8 cellular contexts compared by ENCODE assay signal in the genomic region with DNA sequence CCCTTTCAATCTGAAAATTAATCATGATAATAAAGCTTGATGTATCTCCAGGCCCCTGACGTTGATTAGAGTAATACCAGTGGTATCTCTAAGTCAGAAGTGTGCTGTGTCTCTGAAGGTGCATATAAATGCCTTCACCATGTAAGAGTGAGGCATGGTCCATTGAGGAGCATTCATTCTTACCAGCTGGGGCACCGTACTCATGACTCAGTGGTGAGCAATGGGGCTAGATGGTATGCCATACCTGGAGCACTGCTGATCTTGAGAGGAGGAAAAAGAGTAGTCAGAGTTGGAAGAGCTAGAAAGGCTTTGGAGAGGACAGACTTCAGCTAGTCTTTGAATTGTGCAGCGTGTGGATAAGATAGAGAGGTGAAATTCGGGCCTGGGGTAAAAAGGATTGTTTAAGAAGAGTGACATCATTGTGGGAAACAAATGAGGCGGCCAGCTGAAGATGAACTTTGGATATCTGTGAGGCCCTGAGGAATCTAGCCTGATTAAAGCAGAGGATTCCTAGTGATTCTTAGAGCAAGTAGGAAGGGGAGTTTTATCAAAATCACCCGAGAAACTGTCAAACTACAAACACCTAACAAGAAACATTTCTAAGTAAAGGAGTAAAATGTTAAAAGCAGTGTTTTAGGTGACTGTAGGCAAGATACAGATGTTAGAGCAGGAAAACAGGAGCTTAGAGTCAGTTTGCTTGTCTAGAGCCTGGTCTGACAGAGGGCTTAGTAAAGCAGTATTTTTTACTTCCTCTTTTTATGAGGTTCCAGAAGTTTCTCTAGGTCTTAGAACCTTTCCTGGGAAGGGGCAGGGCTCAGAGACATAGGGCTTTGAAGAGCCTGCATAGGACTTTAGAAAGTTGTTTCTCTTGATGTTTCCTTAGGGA. TPM values are rescaled to one million over a fixed set of nuclear protein-coding genes. Genes with fewer than 3 reads are reported as not detected.
DNase-seq lines count a peak whose midpoint lies in the region; ATAC-seq and TF ChIP-seq lines count a peak whose summit lies in the region.

No MANE protein-coding gene starts in this region.

- ATAC-seq in HG02973 (IDR thresholded peaks at IDR 0.05; ENCODE audit: unreplicated experiment) = peak; percentile 55
- ATAC-seq in activated B cell treated with CpG ODN at 0.5 μM for 24 hours (ENCODE audit: low read depth) = peak; percentile 72
- ATAC-seq in GM21529 (IDR thresholded peaks at IDR 0.05; ENCODE audit: unreplicated experiment) = no peak
- ATAC-seq in HG03139 (IDR thresholded peaks at IDR 0.05; ENCODE audit: unreplicated experiment) = no peak

- DNase-seq in Calu3 (peak; percentile 36), activated B cell treated with CpG ODN at 0.5 μM for 24 hours (no peak), medulla oblongata (ENCODE audit: extremely low spot score) (peak; percentile 40), NCI-H187 (lab: John Stamatoyannopoulos, UW) (no peak), DMS114 treated with DMSO at 0.1 percent for 48 hours (lab: John Stamatoyannopoulos, UW; ENCODE audit: unreplicated experiment) (no peak)

- intact Hi-C loops in Calu3 (cut with micrococcal nuclease; ENCODE audit: unreplicated experiment) (no loop called here), activated B cell treated with CpG ODN at 0.5 μM for 24 hours (cut with micrococcal nuclease) (loop anchor here (1.0 kb wide), 2 partner anchors 9 to 13 kb away; no protein-coding TSS in a partner anchor)

- peak overlapping the region; percentile 82 for H3K27ac Mint-ChIP-seq in Calu3 (ENCODE audit: unreplicated experiment)
- H3K27ac Mint-ChIP-seq in activated B cell treated with CpG ODN at 0.5 μM for 24 hours = peak overlapping the region; percentile 3

- H3K36me3 Mint-ChIP-seq in Calu3 (ENCODE audit: insufficient read depth, unreplicated experiment) (no peaks in the 10 kb centered on the region), activated B cell treated with CpG ODN at 0.5 μM for 24 hours (ENCODE audit: low read depth) (peaks cover 3% of the 10 kb centered on the region)

- H3K4me1 Mint-ChIP-seq in Calu3 (ENCODE audit: low read depth, unreplicated experiment) = peaks cover 72% of the 10 kb centered on the region
- H3K4me1 Mint-ChIP-seq in activated B cell treated with CpG ODN at 0.5 μM for 24 hours = peaks cover 72% of the 10 kb centered on the region

- TF ChIP-seq CTCF in Calu3 (IDR thresholded peaks at IDR 0.05; ENCODE audit: unreplicated experiment) (no peak), activated B cell treated with CpG ODN at 0.5 μM for 24 hours (IDR thresholded peaks at IDR 0.05) (no peak)

- H3K4me3 Mint-ChIP-seq in Calu3 (ENCODE audit: low read depth, unreplicated experiment) (peak overlapping the region; percentile 45), activated B cell treated with CpG ODN at 0.5 μM for 24 hours (no peak overlapping the region)

- POLR2A ChIA-PET in activated B cell treated with CpG ODN at 0.5 μM for 24 hours (lab: Charles Lee) = interaction anchor here (1.0 kb wide), 1 partner anchor 14 kb away, joined by 3 read pairs; the partner anchor contains the start of gene TMOD3

- H3K27me3 Mint-ChIP-seq in Calu3 (ENCODE audit: unreplicated experiment) (no peaks in the 10 kb centered on the region), activated B cell treated with CpG ODN at 0.5 μM for 24 hours (no peaks in the 10 kb centered on the region)

- CTCF ChIA-PET in Calu3 (lab: Charles Lee) (interaction anchor here (1.0 to 1.4 kb wide), 2 partner anchors 14 to 32 kb away, joined by 3 to 4 read pairs; partner anchors contain the start of gene TMOD3), activated B cell treated with CpG ODN at 0.5 μM for 24 hours (lab: Charles Lee) (interaction anchor here (1.4 kb wide), 1 partner anchor 46 kb away, joined by 3 read pairs; no protein-coding TSS in a partner anchor)

- no peaks in the 10 kb centered on the region for H3K9me3 Mint-ChIP-seq in Calu3 (ENCODE audit: low read depth, unreplicated experiment)
- H3K9me3 Mint-ChIP-seq in activated B cell treated with CpG ODN at 0.5 μM for 24 hours = no peaks in the 10 kb centered on the region

- no TSS peak for BruUV-seq in Calu3 (replicated peaks; lab: Mats Ljungman, UMichigan)

RNA-seq across cellular contexts. Expression of gene TMOD3, which starts 13.6 kb away (rescaled TPM):
- total RNA-seq in Calu3 (2022) (53.6 and 60.1 TPM in 2 replicates), activated B cell treated with CpG ODN at 0.5 μM for 24 hours (39.0 and 47.0 TPM in 2 replicates)

Comparison
In these comparisons a context has a peak if more than half of its experiments do, and no peak if none do; other contexts are left out.
1. DNase-seq: peak in Calu3 (single experiment) and medulla oblongata (single experiment); none in activated B cell treated with CpG ODN at 0.5 μM for 24 hours (single experiment), NCI-H187 (0 of 2) and DMS114 treated with DMSO at 0.1 percent for 48 hours (single experiment).
2. ATAC-seq: peak in HG02973 (single experiment) and activated B cell treated with CpG ODN at 0.5 μM for 24 hours (single experiment); none in GM21529 (single experiment) and HG03139 (single experiment).